Comparison of ENCODE assay signal across 10 cellular contexts in genomic region chr5:127757576-127757975, GRCh38. TPM values are rescaled to one million over a fixed set of nuclear protein-coding genes. Genes with fewer than 3 reads are reported as not detected.
A peak's percentile ranks its signal among the peaks of the same experiment; 100 is the strongest.
DNase-seq lines count a peak whose midpoint lies in the region; ATAC-seq and FAIRE-seq lines count a peak whose summit lies in the region.
"Had no signal": no experiment of that assay in that cellular context is flagged by ENCODE, and none has a peak within 500 bp of the region (broad histone marks: within the 10 kb centered on the region; RNA-seq: fewer than 3 reads in every experiment).

No MANE protein-coding gene starts in this region.

- DNase-seq in NCI-H2196 (lab: John Stamatoyannopoulos, UW; ENCODE audit: unreplicated experiment) (peak; percentile 14), NCI-H2196 treated with DMSO at 0.1 percent for 48 hours (lab: John Stamatoyannopoulos, UW; ENCODE audit: unreplicated experiment) (no peak), T-helper 17 cell (peak in 1 of 3 donors; percentile 10), frontal cortex (ENCODE audit: low spot score in 2 of 2) (peak; percentile 21 to 60), renal cortical epithelial cell (ENCODE audit: low read depth) (peak; percentile 69)
- no peak for DNase-seq in stimulated activated naive CD4-positive, alpha-beta T cell (lab: John Stamatoyannopoulos, UW)

- no peaks in the 10 kb centered on the region for H3K9me3 ChIP-seq in T-helper 17 cell (ENCODE audit: control insufficient read depth, low read length, poor library complexity, severe bottlenecking)

- peak overlapping the region; percentile 19 for H3K27ac Mint-ChIP-seq in T-helper 17 cell
- H3K27ac Mint-ChIP-seq: activated naive CD4-positive, alpha-beta T cell treated with anti-CD3 and anti-CD28 coated beads, Interleukin-2, amount 50 U/mL, for 24 hours had no signal

- peaks cover 9% of the 10 kb centered on the region for H3K27me3 Mint-ChIP-seq in T-helper 17 cell

- H3K36me3 Mint-ChIP-seq in T-helper 17 cell (ENCODE audit: low read depth): no peaks in the 10 kb centered on the region
- H3K36me3 Mint-ChIP-seq: activated naive CD4-positive, alpha-beta T cell treated with anti-CD3 and anti-CD28 coated beads, Interleukin-2, amount 50 U/mL, for 24 hours; CD8-positive, alpha-beta memory T cell had no signal

- ATAC-seq in GM19463 (IDR thresholded peaks at IDR 0.05; ENCODE audit: unreplicated experiment) (peak; percentile 92), HG03571 (IDR thresholded peaks at IDR 0.05; ENCODE audit: unreplicated experiment) (peak; percentile 89), T-helper 17 cell (peak; percentile 79)

- peaks cover 2% of the 10 kb centered on the region for H3K4me1 Mint-ChIP-seq in T-helper 17 cell
- H3K4me1 Mint-ChIP-seq: activated naive CD4-positive, alpha-beta T cell treated with anti-CD3 and anti-CD28 coated beads, Interleukin-2, amount 50 U/mL, for 24 hours had no signal

- FAIRE-seq in frontal cortex (lab: Jason Lieb, UNC): no peak

- no peak overlapping the region for H3K4me3 Mint-ChIP-seq in T-helper 17 cell
- H3K4me3 Mint-ChIP-seq: activated naive CD4-positive, alpha-beta T cell treated with anti-CD3 and anti-CD28 coated beads, Interleukin-2, amount 50 U/mL, for 24 hours; CD8-positive, alpha-beta memory T cell had no signal

RNA-seq across cellular contexts. Expression of gene CCDC192, which starts 54.4 kb away (rescaled TPM):
- under 1 TPM in 1 of 2 donors, not detected in 1; 0.45 TPM for total RNA-seq in T-helper 17 cell
- not detected for total RNA-seq in frontal cortex
- total RNA-seq in renal cortical epithelial cell: not detected in 2 replicates
- total RNA-seq: CD8-positive, alpha-beta memory T cell had no signal

Comparison
In these comparisons a context has a peak if more than half of its experiments do, and no peak if none do; other contexts are left out.
1. DNase-seq: peak in NCI-H2196 (single experiment), frontal cortex (2 of 2) and renal cortical epithelial cell (single experiment); none in NCI-H2196 treated with DMSO at 0.1 percent for 48 hours (single experiment) and stimulated activated naive CD4-positive, alpha-beta T cell (0 of 6).
2. Peak in every context shown above with its lines, with median percentiles within 50 percentile points of each other: ATAC-seq.